8 cellular contexts compared by ENCODE assay signal in the genomic region with DNA sequence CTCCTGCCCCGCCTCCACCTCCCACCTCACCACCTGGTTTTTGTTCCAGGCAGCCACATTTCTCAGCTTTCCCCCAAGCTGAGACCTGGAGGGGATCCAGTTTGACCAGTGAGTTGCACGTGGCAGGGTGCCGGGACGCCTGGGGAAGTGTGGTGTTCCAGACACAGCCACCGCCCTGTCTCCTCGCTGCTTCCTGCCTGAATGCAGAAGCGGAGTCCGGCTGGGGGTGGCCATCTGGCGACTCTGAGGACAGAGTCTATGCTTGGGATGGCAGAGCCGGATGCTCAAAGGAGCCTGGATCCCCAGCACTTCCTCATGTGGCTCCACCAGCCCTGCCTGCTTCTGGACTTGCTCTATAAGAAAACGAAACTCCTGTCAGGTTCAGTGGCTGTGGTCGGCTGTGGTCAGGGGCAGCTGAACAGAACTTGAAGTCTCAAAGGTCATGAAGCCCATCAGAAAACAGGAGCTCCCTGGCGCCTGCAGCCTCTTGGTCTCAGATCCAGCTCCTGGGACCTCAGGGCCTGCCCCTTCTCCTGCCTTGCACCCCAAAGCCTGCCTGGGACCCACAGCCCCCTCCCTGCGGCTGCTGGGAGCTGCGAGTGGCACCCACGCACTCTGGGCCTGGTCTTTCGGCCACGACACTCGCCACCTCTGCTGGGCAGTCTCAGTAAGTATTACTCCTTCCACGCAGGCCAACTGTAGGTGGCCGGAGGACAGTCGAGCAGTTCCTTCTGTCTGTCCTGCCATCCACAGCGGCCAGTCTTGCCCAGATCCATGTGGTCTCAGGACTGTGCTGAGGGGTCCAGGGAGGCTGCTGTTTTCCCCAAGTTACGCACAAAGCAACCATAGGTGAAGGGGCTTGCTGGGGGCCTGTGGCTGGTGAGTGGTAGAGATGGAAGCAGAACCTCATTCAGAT.
DNase-seq lines count a peak whose midpoint lies in the region; ATAC-seq, FAIRE-seq and TF ChIP-seq lines count a peak whose summit lies in the region.

No MANE protein-coding gene starts in this region.

- H4K20me1 ChIP-seq in GM12878 (ENCODE audit: control insufficient read depth, insufficient read depth) (no peaks in the 10 kb centered on the region), neural progenitor cell (ENCODE audit: low read depth) (no peaks in the 10 kb centered on the region)

- intact Hi-C loops in GM12878 (cut with micrococcal nuclease; ENCODE audit: unreplicated experiment) (loop anchor here (2.0 kb wide), 1 partner anchor 52 kb away; no protein-coding TSS in a partner anchor), vagina (cut with DNase I) (no loop called here)

- in situ Hi-C loops in GM12878 (cut with MboI): no loop called here

- FAIRE-seq in GM12878 (lab: Jason Lieb, UNC): peak; percentile 93
- no peak for FAIRE-seq in D721Med (lab: Jason Lieb, UNC)

- H3K9ac ChIP-seq in GM12878 (ENCODE audit: control insufficient read depth, insufficient read depth, low read length) (peak overlapping the region; percentile 17; the same call in 1 of the 2 replicates), neural progenitor cell (no peak overlapping the region)

- no TSS peak for BruUV-seq in GM12878 (replicated peaks; lab: Mats Ljungman, UMichigan)

- no peak for TF ChIP-seq RAD21 in GM12878 (IDR thresholded peaks at IDR 0.05; ENCODE audit: insufficient read depth, low read depth, low read length)

- H3K27me3 Mint-ChIP-seq in memory B cell (no peaks in the 10 kb centered on the region), neural progenitor cell (ENCODE audit: insufficient read depth, low read depth) (peaks cover 2% of the 10 kb centered on the region)

- POLR2A ChIA-PET in GM12878 (lab: Charles Lee): interaction anchor here (1.1 kb wide), 1 partner anchor 111 kb away, joined by 3 read pairs; no protein-coding TSS in a partner anchor

- peak overlapping the region; percentile 8; the same call in 1 of the 2 replicates for H3K4me3 ChIP-seq in GM12878
- no peak overlapping the region for H3K4me3 ChIP-seq in vagina
- H3K4me3 ChIP-seq in neural progenitor cell: no peak overlapping the region

- 0 out of 3 replicates have a peak, but pooled peaks cover 2% of the 10 kb centered on the region for H3K9me3 ChIP-seq in GM12878 (replicated peaks; ENCODE audit: control insufficient read depth, insufficient read depth, low read length)
- no peaks in the 10 kb centered on the region for H3K9me3 ChIP-seq in vagina
- H3K9me3 ChIP-seq in neural progenitor cell (ENCODE audit: low read depth): no peaks in the 10 kb centered on the region

- TF ChIP-seq CTCF in GM12878 (IDR thresholded peaks at IDR 0.05 in 2 of 3, conservative IDR thresholded peaks at IDR 0.05 in 1 of 3; ENCODE audit: control insufficient read depth in 2 of 3, extremely low read depth in 1 of 3, insufficient read depth in 1 of 3, low read depth in 3 of 3, low read length in 3 of 3) (no peak), vagina (IDR thresholded peaks at IDR 0.05) (no peak), D721Med (IDR thresholded peaks at IDR 0.05; ENCODE audit: insufficient read depth, missing control alignments) (no peak), neural progenitor cell (IDR thresholded peaks at IDR 0.05) (no peak)

- H3K27me3 ChIP-seq in GM12878 (replicated peaks in 1 of 2; ENCODE audit: control insufficient read depth in 2 of 2, insufficient read depth in 2 of 2, low read length in 1 of 2): no peaks in the 10 kb centered on the region; a peak in 1 of 4 replicates
- H3K27me3 ChIP-seq in vagina: no peaks in the 10 kb centered on the region
- no peaks in the 10 kb centered on the region for H3K27me3 ChIP-seq in neural progenitor cell

- WGBS in GM12878 (ENCODE audit: insufficient coverage, insufficient replicate concordance, low lambda C conversion rate, missing lambda C conversion rate): 15% methylated on average over 22 of the region's 24 CpGs

- 0 out of 2 replicates have a peak overlapping the region, but pooled peaks have one; percentile 41 for H3K27ac ChIP-seq in GM12878 (ENCODE audit: control insufficient read depth, insufficient read depth)
- peak overlapping the region; percentile 28 for H3K27ac ChIP-seq in vagina
- H3K27ac ChIP-seq in neural progenitor cell: no peak overlapping the region

- H3K4me3 Mint-ChIP-seq in memory B cell (peak overlapping the region; percentile 67), neural progenitor cell (no peak overlapping the region)

- RAD21 ChIA-PET in GM12878 (lab: Charles Lee; ENCODE audit: unreplicated experiment): interaction anchor here (1.0 to 1.7 kb wide), 3 partner anchors 50 to 107 kb away, joined by 3 to 7 read pairs (median 4); no protein-coding TSS in a partner anchor

- CTCF ChIA-PET in GM12878 (lab: Yijun Ruan, JAX): interaction anchor here (0.6 to 0.9 kb wide), 2 partner anchors 49 to 180 kb away, joined by 3 read pairs; no protein-coding TSS in a partner anchor

- ATAC-seq in GM19452 (IDR thresholded peaks at IDR 0.05; ENCODE audit: unreplicated experiment): peak; percentile 93
- ATAC-seq in HG03460 (IDR thresholded peaks at IDR 0.05; ENCODE audit: unreplicated experiment): peak; percentile 84
- ATAC-seq in GM12878: peak; percentile 95
- ATAC-seq in memory B cell (ENCODE audit: low read depth): peak; percentile 75

- H3K36me3 Mint-ChIP-seq in memory B cell: peaks cover 2% of the 10 kb centered on the region
- H3K36me3 Mint-ChIP-seq in neural progenitor cell: no peaks in the 10 kb centered on the region

- H3K4me1 ChIP-seq in GM12878 (ENCODE audit: control insufficient read depth, insufficient read depth, low read length) (peaks cover 18% of the 10 kb centered on the region), vagina (peaks cover 56% of the 10 kb centered on the region), neural progenitor cell (no peaks in the 10 kb centered on the region)

- H3K9me3 Mint-ChIP-seq in memory B cell (peaks cover 4% of the 10 kb centered on the region), neural progenitor cell (no peaks in the 10 kb centered on the region)

- SMC1A ChIA-PET in GM12878 (lab: Charles Lee; ENCODE audit: uncharacterized antibody, unreplicated experiment): interaction anchor here (0.9 to 1.6 kb wide), 4 partner anchors 24 to 54 kb away, joined by 3 to 5 read pairs (median 3); no protein-coding TSS in a partner anchor

- peak; percentile 58; the same call in 1 of the 2 replicates for TF ChIP-seq POLR2A in GM12878 (IDR thresholded peaks at IDR 0.05; ENCODE audit: low read depth, low read length)
- TF ChIP-seq POLR2A in vagina (IDR thresholded peaks at IDR 0.05): no peak

- H3K27ac Mint-ChIP-seq in memory B cell (no peak overlapping the region), neural progenitor cell (no peak overlapping the region)

- H3K4me1 Mint-ChIP-seq in memory B cell: peaks cover 32% of the 10 kb centered on the region
- H3K4me1 Mint-ChIP-seq in neural progenitor cell: peaks cover 13% of the 10 kb centered on the region

- H3K4me2 ChIP-seq in GM12878 (ENCODE audit: control insufficient read depth, insufficient read depth): peak overlapping the region; percentile 62
- H3K4me2 ChIP-seq in neural progenitor cell: no peak overlapping the region

- DNase-seq in EH (ENCODE audit: low read depth) (peak; percentile 80), GM12878 (ENCODE audit: low read depth, low spot score) (peak; percentile 60), memory B cell (ENCODE audit: low spot score in 2 of 2) (peak in 1 of 2 donors; percentile 24), vagina (ENCODE audit: extremely low spot score in 2 of 2) (peak; percentile 86 to 95), D721Med (ENCODE audit: insufficient read length, low spot score) (no peak), neural progenitor cell (ENCODE audit: low spot score) (no peak)

- H3K79me2 ChIP-seq in GM12878 (ENCODE audit: control insufficient read depth, insufficient read depth, low read length): no peaks in the 10 kb centered on the region
- H3K79me2 ChIP-seq in neural progenitor cell (ENCODE audit: low read depth): no peaks in the 10 kb centered on the region

- H3K36me3 ChIP-seq in GM12878 (ENCODE audit: control insufficient read depth in 2 of 2, insufficient read depth in 2 of 2, low read length in 1 of 2) (no peaks in the 10 kb centered on the region), vagina (no peaks in the 10 kb centered on the region), neural progenitor cell (no peaks in the 10 kb centered on the region)

- H2AFZ ChIP-seq in GM12878 (ENCODE audit: control insufficient read depth, low read depth, low read length) (peak overlapping the region; percentile 79), neural progenitor cell (replicated peaks) (no peak overlapping the region)

- TF ChIP-seq EP300 in GM12878 (IDR thresholded peaks at IDR 0.05; ENCODE audit: borderline replicate concordance in 1 of 2, control insufficient read depth in 1 of 2, low read depth in 2 of 2, low read length in 2 of 2): no peak

- no peaks in the 10 kb centered on the region for H3F3A ChIP-seq in neural progenitor cell (ENCODE audit: low read depth)

TF ChIP-seq in GM12878, 131 proteins besides CTCF, POLR2A, EP300 and RAD21 (continues in another document):
- TF ChIP-seq YBX1 (IDR thresholded peaks at IDR 0.05): no peak
- no peak for TF ChIP-seq NFXL1 (IDR thresholded peaks at IDR 0.05; ENCODE audit: borderline replicate concordance)
- no peak for TF ChIP-seq RFX5 (IDR thresholded peaks at IDR 0.05; ENCODE audit: low read depth, low read length)
- peak; percentile 86 for TF ChIP-seq EED (IDR thresholded peaks at IDR 0.05; ENCODE audit: low read depth)
- no peak for TF ChIP-seq SIX5 (IDR thresholded peaks at IDR 0.05; ENCODE audit: low read depth, low read length, severe bottlenecking)
- TF ChIP-seq TAF1 (IDR thresholded peaks at IDR 0.05; ENCODE audit: borderline replicate concordance, low read depth, low read length): peak; percentile 23; the same call in 1 of the 2 replicates
- TF ChIP-seq ATF7 (IDR thresholded peaks at IDR 0.05; ENCODE audit: low read depth): no peak
- TF ChIP-seq, protein P1, sequence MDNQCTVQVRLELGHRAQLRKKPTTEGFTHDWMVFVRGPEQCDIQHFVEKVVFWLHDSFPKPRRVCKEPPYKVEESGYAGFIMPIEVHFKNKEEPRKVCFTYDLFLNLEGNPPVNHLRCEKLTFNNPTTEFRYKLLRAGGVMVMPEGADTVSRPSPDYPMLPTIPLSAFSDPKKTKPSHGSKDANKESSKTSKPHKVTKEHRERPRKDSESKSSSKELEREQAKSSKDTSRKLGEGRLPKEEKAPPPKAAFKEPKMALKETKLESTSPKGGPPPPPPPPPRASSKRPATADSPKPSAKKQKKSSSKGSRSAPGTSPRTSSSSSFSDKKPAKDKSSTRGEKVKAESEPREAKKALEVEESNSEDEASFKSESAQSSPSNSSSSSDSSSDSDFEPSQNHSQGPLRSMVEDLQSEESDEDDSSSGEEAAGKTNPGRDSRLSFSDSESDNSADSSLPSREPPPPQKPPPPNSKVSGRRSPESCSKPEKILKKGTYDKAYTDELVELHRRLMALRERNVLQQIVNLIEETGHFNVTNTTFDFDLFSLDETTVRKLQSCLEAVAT (IDR thresholded peaks at IDR 0.05): 0 out of 2 replicates have a peak, but pooled peaks have one; percentile 34

Comparison
In these comparisons a context has a peak if more than half of its experiments do, and no peak if none do; other contexts are left out.
1. DNase-seq: peak in EH (single experiment), GM12878 (single experiment) and vagina (2 of 2); none in D721Med (single experiment) and neural progenitor cell (single experiment).
2. Peak in every context shown above with its lines, with median percentiles within 50 percentile points of each other: ATAC-seq.